In genomic region chr1:112626193-112626592, GRCh38 we compare ENCODE assay signal across 30 cellular contexts. TPM values are rescaled to one million over a fixed set of nuclear protein-coding genes. Genes with fewer than 3 reads are reported as not detected.
A peak's percentile ranks its signal among the peaks of the same experiment; 100 is the strongest.
DNase-seq lines count a peak whose midpoint lies in the region; ATAC-seq, FAIRE-seq and TF ChIP-seq lines count a peak whose summit lies in the region.
"Had no signal": no experiment of that assay in that cellular context is flagged by ENCODE, and none has a peak within 500 bp of the region (broad histone marks: within the 10 kb centered on the region; RNA-seq: fewer than 3 reads in every experiment).

No MANE protein-coding gene starts in this region.

- in situ Hi-C loops in GM12878 (cut with MboI) = no loop called here

- POLR2A ChIA-PET in activated CD4-positive, alpha-beta memory T cell treated with anti-CD3 and anti-CD28 coated beads for 36 hours (lab: Charles Lee) = interaction anchor here (1.2 kb wide), 1 partner anchor 9 kb away, joined by 3 read pairs; no protein-coding TSS in a partner anchor
- POLR2A ChIA-PET in activated CD4-positive, alpha-beta memory T cell treated with anti-CD3 and anti-CD28 coated beads, Interleukin-2, amount 10 ng/mL, durations not matched to agents 7 days and 5 days (lab: Charles Lee) = interaction anchor here (0.7 to 1.0 kb wide), 2 partner anchors 12 to 79 kb away, joined by 3 read pairs; no protein-coding TSS in a partner anchor
- POLR2A ChIA-PET in GM12878 (lab: Charles Lee) = interaction anchor here (0.7 to 1.0 kb wide), 4 partner anchors 8 to 79 kb away, joined by 3 to 5 read pairs (median 4); no protein-coding TSS in a partner anchor

- no peak for TF ChIP-seq RAD21 in GM12878 (IDR thresholded peaks at IDR 0.05; ENCODE audit: insufficient read depth, low read depth, low read length)

- no peaks in the 10 kb centered on the region for H3K9me3 ChIP-seq in DND-41 (ENCODE audit: insufficient read depth, low read length, severe bottlenecking)
- H3K9me3 ChIP-seq in GM12878 (replicated peaks; ENCODE audit: control insufficient read depth, insufficient read depth, low read length) = no peaks in the 10 kb centered on the region
- no peaks in the 10 kb centered on the region for H3K9me3 ChIP-seq in neutrophil
- H3K9me3 ChIP-seq: colonic mucosa, esophagus muscularis mucosa, left lung, sigmoid colon, tibial nerve had no signal

- H3K36me3 ChIP-seq in DND-41 (ENCODE audit: insufficient read depth, low read length) = peaks cover 38% of the 10 kb centered on the region
- H3K36me3 ChIP-seq in GM12878 (ENCODE audit: control insufficient read depth in 2 of 2, insufficient read depth in 2 of 2, low read length in 1 of 2) = peaks cover 0 to 16% of the 10 kb centered on the region in 2 experiments
- H3K36me3 ChIP-seq in neutrophil = peaks cover 23% of the 10 kb centered on the region
- H3K36me3 ChIP-seq: colonic mucosa, sigmoid colon had no signal

- H3K27me3 Mint-ChIP-seq in activated CD4-positive, alpha-beta memory T cell treated with anti-CD3 and anti-CD28 coated beads for 36 hours = no peaks in the 10 kb centered on the region
- no peaks in the 10 kb centered on the region for H3K27me3 Mint-ChIP-seq in activated CD4-positive, alpha-beta memory T cell treated with anti-CD3 and anti-CD28 coated beads, Interleukin-2, amount 10 ng/mL, durations not matched to agents 7 days and 5 days
- H3K27me3 Mint-ChIP-seq in immature natural killer cell (ENCODE audit: low read depth in 3 of 3) = peaks cover 0 to 4% (median 0%) of the 10 kb centered on the region in 3 donors
- H3K27me3 Mint-ChIP-seq: activated CD8-positive, alpha-beta memory T cell treated with anti-CD3 and anti-CD28 coated beads, Interleukin-2, amount 10 ng/mL, durations not matched to agents 7 days and 5 days had no signal

- peaks cover 74% of the 10 kb centered on the region for H3K4me1 Mint-ChIP-seq in activated CD4-positive, alpha-beta memory T cell treated with anti-CD3 and anti-CD28 coated beads for 36 hours (ENCODE audit: low read depth)
- H3K4me1 Mint-ChIP-seq in activated CD4-positive, alpha-beta memory T cell treated with anti-CD3 and anti-CD28 coated beads, Interleukin-2, amount 10 ng/mL, durations not matched to agents 7 days and 5 days = peaks cover 72% of the 10 kb centered on the region
- peaks cover 80 to 88% of the 10 kb centered on the region in 2 donors for H3K4me1 Mint-ChIP-seq in immature natural killer cell

- H3K4me3 Mint-ChIP-seq in activated CD4-positive, alpha-beta memory T cell treated with anti-CD3 and anti-CD28 coated beads for 36 hours = no peak overlapping the region
- H3K4me3 Mint-ChIP-seq in activated CD4-positive, alpha-beta memory T cell treated with anti-CD3 and anti-CD28 coated beads, Interleukin-2, amount 10 ng/mL, durations not matched to agents 7 days and 5 days = no peak overlapping the region
- no peak overlapping the region for H3K4me3 Mint-ChIP-seq in immature natural killer cell
- H3K4me3 Mint-ChIP-seq: activated CD8-positive, alpha-beta memory T cell treated with anti-CD3 and anti-CD28 coated beads, Interleukin-2, amount 10 ng/mL, durations not matched to agents 7 days and 5 days; mesothelial cell of epicardium; nephron had no signal

- peaks cover 76% of the 10 kb centered on the region for H4K20me1 ChIP-seq in DND-41 (ENCODE audit: insufficient read depth, low read length)
- H4K20me1 ChIP-seq in GM12878 (ENCODE audit: control insufficient read depth, insufficient read depth) = peaks cover 7% of the 10 kb centered on the region

- peaks cover 98% of the 10 kb centered on the region for H3K79me2 ChIP-seq in DND-41 (ENCODE audit: insufficient read depth, low read length)
- H3K79me2 ChIP-seq in GM12878 (ENCODE audit: control insufficient read depth, insufficient read depth, low read length) = peaks cover 92% of the 10 kb centered on the region

- intact Hi-C loops in activated CD4-positive, alpha-beta memory T cell treated with anti-CD3 and anti-CD28 coated beads for 36 hours (cut with micrococcal nuclease) = no loop called here
- intact Hi-C loops in GM12878 (cut with micrococcal nuclease; ENCODE audit: unreplicated experiment) = no loop called here

- ATAC-seq in DND-41 (ENCODE audit: insufficient read depth, low read depth) = no peak
- no peak for ATAC-seq in GM12878
- ATAC-seq in GM21619 (IDR thresholded peaks at IDR 0.05; ENCODE audit: unreplicated experiment) = no peak
- ATAC-seq: activated CD8-positive, alpha-beta memory T cell treated with anti-CD3 and anti-CD28 coated beads, Interleukin-2, amount 10 ng/mL, durations not matched to agents 7 days and 5 days; left lung had no signal

- SMC1A ChIA-PET in GM12878 (lab: Charles Lee; ENCODE audit: uncharacterized antibody, unreplicated experiment) = interaction anchor here (0.7 to 3.0 kb wide), 2 partner anchors 10 to 45 kb away, joined by 4 to 24 read pairs; no protein-coding TSS in a partner anchor

- no peak overlapping the region for H3K4me3 ChIP-seq in DND-41 (ENCODE audit: low read depth in 1 of 2, low read length in 2 of 2)
- no peak overlapping the region for H3K4me3 ChIP-seq in GM12878
- H3K4me3 ChIP-seq in neutrophil (ENCODE audit: low read depth in 1 of 2, low read length in 1 of 2) = no peak overlapping the region
- H3K4me3 ChIP-seq: colonic mucosa, esophagus muscularis mucosa, left lung, sigmoid colon, tibial nerve had no signal

- H2AFZ ChIP-seq in DND-41 (ENCODE audit: low read depth, low read length) = no peak overlapping the region
- no peak overlapping the region for H2AFZ ChIP-seq in GM12878 (ENCODE audit: control insufficient read depth, low read depth, low read length)
- H2AFZ ChIP-seq: parathyroid adenoma had no signal

- RAD21 ChIA-PET in GM12878 (lab: Charles Lee; ENCODE audit: unreplicated experiment) = interaction anchor here (1.6 kb wide), 1 partner anchor 48 kb away, joined by 5 read pairs; the partner anchor contains the start of gene MOV10

- H3K27ac ChIP-seq in DND-41 (ENCODE audit: low read length) = no peak overlapping the region
- no peak overlapping the region for H3K27ac ChIP-seq in GM12878 (ENCODE audit: control insufficient read depth, insufficient read depth)
- peak overlapping the region; percentile 54 for H3K27ac ChIP-seq in neutrophil
- H3K27ac ChIP-seq: colonic mucosa, esophagus muscularis mucosa, parathyroid adenoma, sigmoid colon had no signal

- no peak for FAIRE-seq in GM12878 (lab: Jason Lieb, UNC)
- FAIRE-seq: bronchial epithelial cell, frontal cortex had no signal

- H3K9me3 Mint-ChIP-seq in activated CD4-positive, alpha-beta memory T cell treated with anti-CD3 and anti-CD28 coated beads for 36 hours = no peaks in the 10 kb centered on the region
- H3K9me3 Mint-ChIP-seq in activated CD4-positive, alpha-beta memory T cell treated with anti-CD3 and anti-CD28 coated beads, Interleukin-2, amount 10 ng/mL, durations not matched to agents 7 days and 5 days = no peaks in the 10 kb centered on the region
- no peaks in the 10 kb centered on the region for H3K9me3 Mint-ChIP-seq in immature natural killer cell
- H3K9me3 Mint-ChIP-seq: mesothelial cell of epicardium, nephron had no signal

- H3K4me2 ChIP-seq in DND-41 (ENCODE audit: insufficient read depth, low read length) (peak overlapping the region; percentile 9; the same call in 1 of the 2 replicates), GM12878 (ENCODE audit: control insufficient read depth, insufficient read depth) (0 out of 2 replicates have a peak overlapping the region, but pooled peaks have one; percentile 12)

- H3K27me3 ChIP-seq in DND-41 (ENCODE audit: insufficient read depth, low read length, poor library complexity) (no peaks in the 10 kb centered on the region), GM12878 (replicated peaks in 1 of 2; ENCODE audit: control insufficient read depth in 2 of 2, insufficient read depth in 2 of 2, low read length in 1 of 2) (no peaks in the 10 kb centered on the region), neutrophil (no peaks in the 10 kb centered on the region)
- H3K27me3 ChIP-seq: colonic mucosa, esophagus muscularis mucosa, left lung, sigmoid colon, tibial nerve had no signal

- H3K27ac Mint-ChIP-seq in activated CD4-positive, alpha-beta memory T cell treated with anti-CD3 and anti-CD28 coated beads for 36 hours = peak overlapping the region; percentile 47
- H3K27ac Mint-ChIP-seq in activated CD4-positive, alpha-beta memory T cell treated with anti-CD3 and anti-CD28 coated beads, Interleukin-2, amount 10 ng/mL, durations not matched to agents 7 days and 5 days = no peak overlapping the region
- peak overlapping the region in 3 of 6 donors; percentile 26 to 55 (median 30) for H3K27ac Mint-ChIP-seq in immature natural killer cell
- H3K27ac Mint-ChIP-seq: mesothelial cell of epicardium, nephron had no signal

- H3K36me3 Mint-ChIP-seq in activated CD4-positive, alpha-beta memory T cell treated with anti-CD3 and anti-CD28 coated beads for 36 hours = peaks cover 57% of the 10 kb centered on the region
- peaks cover 76% of the 10 kb centered on the region for H3K36me3 Mint-ChIP-seq in activated CD4-positive, alpha-beta memory T cell treated with anti-CD3 and anti-CD28 coated beads, Interleukin-2, amount 10 ng/mL, durations not matched to agents 7 days and 5 days (ENCODE audit: low read depth)
- H3K36me3 Mint-ChIP-seq in immature natural killer cell = peaks cover 0 to 5% (median 3%) of the 10 kb centered on the region in 3 donors

- DNase-seq in activated CD4-positive, alpha-beta memory T cell treated with anti-CD3 and anti-CD28 coated beads for 36 hours = no peak
- no peak for DNase-seq in activated CD4-positive, alpha-beta memory T cell treated with anti-CD3 and anti-CD28 coated beads, Interleukin-2, amount 10 ng/mL, durations not matched to agents 7 days and 5 days
- DNase-seq in DND-41 = no peak
- no peak for DNase-seq in GM12878 (ENCODE audit: low read depth, low spot score)
- DNase-seq in immature natural killer cell = no peak
- DNase-seq in KG1 (lab: John Stamatoyannopoulos, UW) = no peak
- DNase-seq: 8988T; activated CD4-positive, alpha-beta T cell treated with anti-CD3 and anti-CD28 coated beads for 4 hours; activated CD8-positive, alpha-beta memory T cell treated with anti-CD3 and anti-CD28 coated beads, Interleukin-2, amount 10 ng/mL, durations not matched to agents 7 days and 5 days; activated effector memory CD4-positive, alpha-beta T cell treated with Interleukin-2 at 50 U/mL for 16 hours; amniotic stem cell; colonic mucosa; effector memory CD4-positive, alpha-beta T cell; HCEC 1CT; left lung; NCI-H1105; NCI-H2029 treated with DMSO at 0.1 percent for 48 hours; NCI-H345; NCI-H748 treated with DMSO at 0.1 percent for 48 hours; RPMI8226; sigmoid colon had no signal

- no TSS peak for BruUV-seq in GM12878 (replicated peaks; lab: Mats Ljungman, UMichigan)

- TF ChIP-seq CTCF in DND-41 (IDR thresholded peaks at IDR 0.05; ENCODE audit: borderline replicate concordance, extremely low read depth, low read length, poor library complexity, severe bottlenecking) = no peak
- TF ChIP-seq CTCF in GM12878 (IDR thresholded peaks at IDR 0.05 in 2 of 3, conservative IDR thresholded peaks at IDR 0.05 in 1 of 3; ENCODE audit: control insufficient read depth in 2 of 3, extremely low read depth in 1 of 3, insufficient read depth in 1 of 3, low read depth in 3 of 3, low read length in 3 of 3) = no peak
- TF ChIP-seq CTCF in neutrophil (IDR thresholded peaks at IDR 0.05) = no peak

- TF ChIP-seq POLR2A in GM12878 (IDR thresholded peaks at IDR 0.05; ENCODE audit: low read depth, low read length) = no peak

- H3K9ac ChIP-seq in DND-41 (ENCODE audit: low read depth, low read length) = no peak overlapping the region
- no peak overlapping the region for H3K9ac ChIP-seq in GM12878 (ENCODE audit: control insufficient read depth, insufficient read depth, low read length)
- H3K9ac ChIP-seq: parathyroid adenoma had no signal

- no peak for TF ChIP-seq EP300 in GM12878 (IDR thresholded peaks at IDR 0.05; ENCODE audit: borderline replicate concordance in 1 of 2, control insufficient read depth in 1 of 2, low read depth in 2 of 2, low read length in 2 of 2)

- H3K4me1 ChIP-seq in DND-41 (ENCODE audit: insufficient read depth, low read length) (peaks cover 31% of the 10 kb centered on the region), GM12878 (ENCODE audit: control insufficient read depth, insufficient read depth, low read length) (peaks cover 7% of the 10 kb centered on the region; the same call in 1 of the 2 replicates), neutrophil (ENCODE audit: control insufficient read depth in 1 of 2, insufficient read depth in 1 of 2, low read depth in 1 of 2, low read length in 1 of 2) (peaks cover 70 to 77% of the 10 kb centered on the region in 2 experiments)
- H3K4me1 ChIP-seq: parathyroid adenoma had no signal

- CTCF ChIA-PET in activated CD4-positive, alpha-beta memory T cell treated with anti-CD3 and anti-CD28 coated beads for 36 hours (lab: Charles Lee) = interaction anchor here (1.0 kb wide), 1 partner anchor 12 kb away, joined by 3 read pairs; no protein-coding TSS in a partner anchor
- CTCF ChIA-PET in activated CD4-positive, alpha-beta memory T cell treated with anti-CD3 and anti-CD28 coated beads, Interleukin-2, amount 10 ng/mL, durations not matched to agents 7 days and 5 days (lab: Charles Lee) = interaction anchor here (0.6 to 0.7 kb wide), 2 partner anchors 10 to 53 kb away, joined by 3 read pairs; no protein-coding TSS in a partner anchor
- CTCF ChIA-PET in GM12878 (lab: Yijun Ruan, JAX) = interaction anchor here (1.6 kb wide), 1 partner anchor 234 kb away, joined by 5 read pairs; no protein-coding TSS in a partner anchor

- WGBS in GM12878 (ENCODE audit: insufficient coverage, insufficient replicate concordance, low lambda C conversion rate, missing lambda C conversion rate) = 83% methylated on average over 5 of the region's 5 CpGs

RNA-seq across cellular contexts. Expression of gene CAPZA1, which starts 6.6 kb away (rescaled TPM):
- 100 to 1,000 TPM; 261 to 274 TPM for total RNA-seq in activated CD4-positive, alpha-beta memory T cell treated with anti-CD3 and anti-CD28 coated beads for 36 hours
- total RNA-seq in activated CD4-positive, alpha-beta memory T cell treated with anti-CD3 and anti-CD28 coated beads, Interleukin-2, amount 10 ng/mL, durations not matched to agents 7 days and 5 days = 100 to 1,000 TPM; 340 to 342 TPM
- 311 and 333 TPM in 2 replicates for total RNA-seq in GM12878 (2013; cell fraction: nucleolus; rRNA removed)
- total RNA-seq in GM12878 (2014; rRNA removed) (231 and 289 TPM in 2 replicates), GM12878 (2014; rRNA removed; fragmentation: Illumina TruSeq; extraction: Trizol) (248 TPM in 2 replicates), GM12878 (2021) (211 and 216 TPM in 2 replicates)
- 81.2 TPM for polyA plus RNA-seq in GM12878 (2011; ENCODE audit: low read depth)
- polyA plus RNA-seq in GM12878 (2011; rRNA removed) (289 and 478 TPM in 2 replicates), GM12878 (2014; fragmentation: Illumina TruSeq; extraction: Trizol) (268 and 330 TPM in 2 replicates), GM12878 (2014; fragmentation: Nextera tagmentation; extraction: Ambion mirVana) (100 to 1,000 TPM; 401 to 886 TPM), GM12878 (2014; rRNA removed) (179 and 187 TPM in 2 replicates), GM12878 (2016; fragmentation: Nextera tagmentation; extraction: Ambion mirVana) (100 to 1,000 TPM; 394 to 404 TPM), immature natural killer cell (100 to 1,000 TPM; 199 to 264 (median 207) TPM)
- 103 and 120 TPM in 2 replicates for polyA plus RNA-seq in GM12878 (2011; cell fraction: cytosol; rRNA removed)
- polyA plus RNA-seq in GM12878 (2011; cell fraction: nucleus; rRNA removed) = 144 and 150 TPM in 2 replicates
- 143 and 147 TPM in 2 replicates for polyA plus RNA-seq in GM12878 (2012)
- 213 and 380 TPM in 2 replicates for polyA minus RNA-seq in GM12878 (2011; rRNA and poly(A)+ RNA removed)
- 186 and 216 TPM in 2 replicates for polyA minus RNA-seq in GM12878 (2011; cell fraction: cytosol; rRNA and poly(A)+ RNA removed)
- polyA minus RNA-seq in GM12878 (2011; cell fraction: nucleus; rRNA and poly(A)+ RNA removed) = 68.3 and 80.1 TPM in 2 replicates

RNA-seq across cellular contexts. Expression of gene ST7L, which starts 7.3 kb away (rescaled TPM):
- 10 to 100 TPM; 11.2 to 15.4 TPM for total RNA-seq in activated CD4-positive, alpha-beta memory T cell treated with anti-CD3 and anti-CD28 coated beads for 36 hours
- total RNA-seq in activated CD4-positive, alpha-beta memory T cell treated with anti-CD3 and anti-CD28 coated beads, Interleukin-2, amount 10 ng/mL, durations not matched to agents 7 days and 5 days = 10 to 100 TPM; 13.7 to 14.0 TPM
- 34.7 and 41.0 TPM in 2 replicates for total RNA-seq in GM12878 (2013; cell fraction: nucleolus; rRNA removed)
- total RNA-seq in GM12878 (2014; rRNA removed) (8.3 and 9.9 TPM in 2 replicates), GM12878 (2014; rRNA removed; fragmentation: Illumina TruSeq; extraction: Trizol) (11.8 and 12.5 TPM in 2 replicates), GM12878 (2021) (6.0 and 7.6 TPM in 2 replicates)
- 3.0 TPM for polyA plus RNA-seq in GM12878 (2011; ENCODE audit: low read depth)
- polyA plus RNA-seq in GM12878 (2011; rRNA removed) (13.1 and 17.8 TPM in 2 replicates), GM12878 (2014; fragmentation: Illumina TruSeq; extraction: Trizol) (7.8 and 10.2 TPM in 2 replicates), GM12878 (2014; fragmentation: Nextera tagmentation; extraction: Ambion mirVana) (1 to 10 TPM; 3.6 to 5.4 TPM), GM12878 (2014; rRNA removed) (7.0 and 11.7 TPM in 2 replicates), GM12878 (2016; fragmentation: Nextera tagmentation; extraction: Ambion mirVana) (10 to 100 TPM; 12.0 to 13.7 TPM), immature natural killer cell (10 to 100 TPM in 2 of 3 donors, 1 to 10 TPM in 1; 8.4 to 15.2 (median 11.4) TPM)
- 7.9 and 8.1 TPM in 2 replicates for polyA plus RNA-seq in GM12878 (2011; cell fraction: cytosol; rRNA removed)
- polyA plus RNA-seq in GM12878 (2011; cell fraction: nucleus; rRNA removed) = 16.2 and 17.9 TPM in 2 replicates
- 4.2 and 4.6 TPM in 2 replicates for polyA plus RNA-seq in GM12878 (2012)
- polyA minus RNA-seq in GM12878 (2011; rRNA and poly(A)+ RNA removed) = 11.8 and 16.2 TPM in 2 replicates
- 5.1 and 11.0 TPM in 2 replicates for polyA minus RNA-seq in GM12878 (2011; cell fraction: cytosol; rRNA and poly(A)+ RNA removed)
- polyA minus RNA-seq in GM12878 (2011; cell fraction: nucleus; rRNA and poly(A)+ RNA removed) = 20.3 and 23.6 TPM in 2 replicates

RNA-seq across cellular contexts. Expression of gene MOV10, which starts 48.3 kb away (rescaled TPM):
- 10 to 100 TPM; 57.7 to 63.1 TPM for total RNA-seq in activated CD4-positive, alpha-beta memory T cell treated with anti-CD3 and anti-CD28 coated beads for 36 hours
- 100 to 1,000 TPM; 100 to 102 TPM for total RNA-seq in activated CD4-positive, alpha-beta memory T cell treated with anti-CD3 and anti-CD28 coated beads, Interleukin-2, amount 10 ng/mL, durations not matched to agents 7 days and 5 days
- 74.7 and 85.4 TPM in 2 replicates for total RNA-seq in GM12878 (2013; cell fraction: nucleolus; rRNA removed)
- total RNA-seq in GM12878 (2014; rRNA removed) (43.1 and 47.1 TPM in 2 replicates), GM12878 (2014; rRNA removed; fragmentation: Illumina TruSeq; extraction: Trizol) (31.4 and 37.4 TPM in 2 replicates), GM12878 (2021) (78.2 and 80.3 TPM in 2 replicates)
- 50.0 TPM for polyA plus RNA-seq in GM12878 (2011; ENCODE audit: low read depth)
- polyA plus RNA-seq in GM12878 (2011; rRNA removed) (15.7 and 43.7 TPM in 2 replicates), GM12878 (2014; fragmentation: Illumina TruSeq; extraction: Trizol) (44.5 and 70.4 TPM in 2 replicates), GM12878 (2014; fragmentation: Nextera tagmentation; extraction: Ambion mirVana) (10 to 100 TPM; 21.0 to 28.6 TPM), GM12878 (2014; rRNA removed) (65.8 and 82.0 TPM in 2 replicates), GM12878 (2016; fragmentation: Nextera tagmentation; extraction: Ambion mirVana) (10 to 100 TPM; 52.5 to 58.6 TPM), immature natural killer cell (10 to 100 TPM; 20.6 to 52.7 (median 22.8) TPM)
- polyA plus RNA-seq in GM12878 (2011; cell fraction: cytosol; rRNA removed) = 51.6 and 52.6 TPM in 2 replicates
- 214 and 236 TPM in 2 replicates for polyA plus RNA-seq in GM12878 (2011; cell fraction: nucleus; rRNA removed)
- 48.1 and 49.7 TPM in 2 replicates for polyA plus RNA-seq in GM12878 (2012)
- 34.5 and 70.3 TPM in 2 replicates for polyA minus RNA-seq in GM12878 (2011; rRNA and poly(A)+ RNA removed)
- 21.7 and 27.8 TPM in 2 replicates for polyA minus RNA-seq in GM12878 (2011; cell fraction: cytosol; rRNA and poly(A)+ RNA removed)
- 49.7 and 83.2 TPM in 2 replicates for polyA minus RNA-seq in GM12878 (2011; cell fraction: nucleus; rRNA and poly(A)+ RNA removed)
